ENCODE assay signal across 25 cellular contexts in genomic region chr17:30225919-30226553, GRCh38. TPM values are rescaled to one million over a fixed set of nuclear protein-coding genes. Genes with fewer than 3 reads are reported as not detected.
DNase-seq lines count a peak whose midpoint lies in the region; ATAC-seq and TF ChIP-seq lines count a peak whose summit lies in the region.
"Had no signal": no experiment of that assay in that cellular context is flagged by ENCODE, and none has a peak within 500 bp of the region (broad histone marks: within the 10 kb centered on the region; RNA-seq: fewer than 3 reads in every experiment).

No MANE protein-coding gene starts in this region.

- no peak overlapping the region for H3K27ac Mint-ChIP-seq in GM23338
- no peak overlapping the region for H3K27ac Mint-ChIP-seq in WTC11
- H3K27ac Mint-ChIP-seq: activated naive CD8-positive, alpha-beta T cell; H9; mesothelial cell of epicardium; naive B cell had no signal

- H3K4me3 ChIP-seq in GM23338 (no peak overlapping the region), esophagus squamous epithelium (no peak overlapping the region)
- H3K4me3 ChIP-seq: right lobe of liver, stomach, tibial artery had no signal

- H3K4me3 Mint-ChIP-seq in GM23338 (no peak overlapping the region), WTC11 (no peak overlapping the region)
- H3K4me3 Mint-ChIP-seq: activated naive CD8-positive, alpha-beta T cell; H9; mesothelial cell of epicardium had no signal

- H3K27ac ChIP-seq in GM23338 (ENCODE audit: low read depth) (no peak overlapping the region), esophagus squamous epithelium (peak overlapping the region; percentile 52 to 75 (median 63))
- H3K27ac ChIP-seq: right lobe of liver, stomach, tibial artery, VCaP had no signal

- POLR2A ChIA-PET in WTC11 (lab: Charles Lee): no interaction called here

- no peaks in the 10 kb centered on the region for H3K36me3 Mint-ChIP-seq in GM23338 (ENCODE audit: low read depth)
- no peaks in the 10 kb centered on the region for H3K36me3 Mint-ChIP-seq in WTC11
- H3K36me3 Mint-ChIP-seq: activated naive CD8-positive, alpha-beta T cell; mesothelial cell of epicardium; naive B cell had no signal

- no peaks in the 10 kb centered on the region for H3F3A ChIP-seq in GM23338 (replicated peaks; ENCODE audit: low read depth)

- H3K9me2 ChIP-seq in GM23338 (ENCODE audit: insufficient read depth): no peaks in the 10 kb centered on the region

- H2AFZ ChIP-seq in GM23338: 0 out of 2 replicates have a peak overlapping the region, but pooled peaks have one; percentile 32

- no peak for TF ChIP-seq CTCF in GM23338 (conservative IDR thresholded peaks at IDR 0.05; ENCODE audit: low read depth in 2 of 2)
- TF ChIP-seq CTCF in esophagus squamous epithelium (IDR thresholded peaks at IDR 0.05): no peak
- TF ChIP-seq CTCF in WTC11 (IDR thresholded peaks at IDR 0.05): no peak

- no peak for ATAC-seq in GM23338
- no peak for ATAC-seq in WTC11
- no peak for ATAC-seq in HG02970 (IDR thresholded peaks at IDR 0.05; ENCODE audit: low FRiP score, unreplicated experiment)

- H3K36me3 ChIP-seq in GM23338 (ENCODE audit: insufficient read depth) (no peaks in the 10 kb centered on the region), esophagus squamous epithelium (peaks cover 0 to 3% (median 0%) of the 10 kb centered on the region in 3 donors)
- H3K36me3 ChIP-seq: right lobe of liver, stomach, tibial artery had no signal

- CTCF ChIA-PET in WTC11 (lab: Charles Lee): interaction anchor here (0.8 to 2.1 kb wide), 5 partner anchors 9 to 101 kb away, joined by 4 to 10 read pairs (median 4); partner anchors contain the start of gene SLC6A4

- peaks cover 4% of the 10 kb centered on the region for H3K4me1 Mint-ChIP-seq in GM23338
- H3K4me1 Mint-ChIP-seq in WTC11: peaks cover 13% of the 10 kb centered on the region

- H3K9me3 ChIP-seq in esophagus squamous epithelium: no peaks in the 10 kb centered on the region
- H3K9me3 ChIP-seq: right lobe of liver, stomach, tibial artery had no signal

- H3K79me2 ChIP-seq in GM23338 (replicated peaks; ENCODE audit: insufficient read depth): no peaks in the 10 kb centered on the region

- DNase-seq in GM23338 (ENCODE audit: low spot score) (no peak), NCI-H69 (lab: John Stamatoyannopoulos, UW) (peak; percentile 65), esophagus squamous epithelium (lab: John Stamatoyannopoulos, UW) (no peak), posterior vena cava (ENCODE audit: low spot score) (peak; percentile 64), iPS-NIHi11 (ENCODE audit: low spot score) (no peak), WTC11 (ENCODE audit: low spot score) (no peak)
- DNase-seq: activated CD4-positive, alpha-beta T cell treated with anti-CD3 and anti-CD28 coated beads for 48 hours; effector CD4-positive, alpha-beta T cell; glutamatergic neuron; H9; IMR-90; naive B cell; NCI-H187 treated with DMSO at 0.1 percent for 48 hours; NCI-H2171; NCI-H510A treated with DMSO at 0.1 percent for 48 hours; posterior cingulate gyrus; right lobe of liver; stimulated activated CD4-positive, alpha-beta T cell treated with anti-CD3 and anti-CD28 coated beads, Interleukin-4, amount 100 ng/mL, for 1 hour; stomach; tibial artery had no signal

- H3K4me2 ChIP-seq in GM23338: no peak overlapping the region

- no peaks in the 10 kb centered on the region for H4K20me1 ChIP-seq in GM23338 (replicated peaks; ENCODE audit: insufficient read depth)

- WGBS in esophagus squamous epithelium, 2 donors: 43 to 49% methylated on average over 13 to 15 of the region's 15 CpGs

- H3K27me3 ChIP-seq in GM23338 (ENCODE audit: insufficient read depth): no peaks in the 10 kb centered on the region
- H3K27me3 ChIP-seq in esophagus squamous epithelium: peaks cover 0 to 14% (median 0%) of the 10 kb centered on the region in 4 donors
- H3K27me3 ChIP-seq: right lobe of liver, stomach had no signal

- no peaks in the 10 kb centered on the region for H3K9me3 Mint-ChIP-seq in GM23338
- H3K9me3 Mint-ChIP-seq in WTC11: no peaks in the 10 kb centered on the region
- H3K9me3 Mint-ChIP-seq: H9, mesothelial cell of epicardium, naive B cell had no signal

- intact Hi-C loops in esophagus squamous epithelium (cut with DNase I): no loop called here
- intact Hi-C loops in posterior vena cava (cut with DNase I): no loop called here

- H3K4me1 ChIP-seq in GM23338 (ENCODE audit: insufficient read depth): no peaks in the 10 kb centered on the region
- H3K4me1 ChIP-seq in esophagus squamous epithelium: peaks cover 0 to 67% (median 19%) of the 10 kb centered on the region in 3 donors
- H3K4me1 ChIP-seq: stomach, tibial artery had no signal

- H3K27me3 Mint-ChIP-seq in GM23338 (ENCODE audit: insufficient read depth, low read depth, poor library complexity) (peaks cover 8% of the 10 kb centered on the region), WTC11 (ENCODE audit: low read depth) (peaks cover 2% of the 10 kb centered on the region; the same call in 1 of the 2 replicates)

- TF ChIP-seq POLR2A in esophagus squamous epithelium (IDR thresholded peaks at IDR 0.05): no peak

TF ChIP-seq in GM23338, 12 proteins besides CTCF, POLR2A, EP300 and RAD21 (continues in another document):
- TF ChIP-seq REST (IDR thresholded peaks at IDR 0.05; ENCODE audit: unreplicated experiment): no peak

TF ChIP-seq in WTC11, 78 proteins besides CTCF, POLR2A, EP300 and RAD21 (continues in another document):
- no peak for TF ChIP-seq NR3C1 (CRISPR knock-in tag; conservative IDR thresholded peaks at IDR 0.05; ENCODE audit: low read depth)
- TF ChIP-seq ZNF138 (CRISPR knock-in tag; conservative IDR thresholded peaks at IDR 0.05): no peak
- no peak for TF ChIP-seq SOX15 (CRISPR knock-in tag; IDR thresholded peaks at IDR 0.05)
- no peak for TF ChIP-seq IRF2 (CRISPR knock-in tag; IDR thresholded peaks at IDR 0.05; ENCODE audit: borderline replicate concordance, low read depth)
- no peak for TF ChIP-seq ZBTB43 (CRISPR knock-in tag; IDR thresholded peaks at IDR 0.05)
- no peak; the same call in 1 of the 2 replicates for TF ChIP-seq GABPB1 (CRISPR knock-in tag; IDR thresholded peaks at IDR 0.05)
- TF ChIP-seq HMGXB4 (CRISPR knock-in tag; IDR thresholded peaks at IDR 0.05): no peak
- no peak for TF ChIP-seq ERG (CRISPR knock-in tag; IDR thresholded peaks at IDR 0.05)
- TF ChIP-seq E2F4 (CRISPR knock-in tag; IDR thresholded peaks at IDR 0.05; ENCODE audit: borderline replicate concordance, low read depth): no peak

RNA-seq across cellular contexts. Expression of gene SLC6A4, which starts 9.5 kb away (rescaled TPM):
- 0.12 and 0.14 TPM in 2 replicates for total RNA-seq in GM23338 (2014; rRNA removed; shearing (Covaris generic))
- 0.06 and 0.07 TPM in 2 replicates for polyA plus RNA-seq in GM23338 (2016; fragmentation: Nextera tagmentation; extraction: Ambion mirVana)
- total RNA-seq in esophagus squamous epithelium: 1 to 10 TPM in 3 of 4 donors, under 1 TPM in 1; 0.48 to 8.2 (median 3.5) TPM
- under 1 TPM in 1 of 2 donors, not detected in 1; 0.28 TPM for total RNA-seq in posterior vena cava
- total RNA-seq in WTC11 (2021): 0.07 to 0.32 TPM (median 0.13 TPM) in 3 replicates
- total RNA-seq: right lobe of liver had no signal
- polyA plus RNA-seq: BJ, IMR-90 had no signal

Comparison
In these comparisons a context has a peak if more than half of its experiments do, and no peak if none do; other contexts are left out.
1. DNase-seq: peak in NCI-H69 (single experiment) and posterior vena cava (single experiment); none in GM23338 (single experiment), esophagus squamous epithelium (single experiment), iPS-NIHi11 (single experiment) and WTC11 (single experiment).